Comparison of ENCODE assay signal across 24 cellular contexts in genomic region chr13:62887046-62887445, GRCh38.
"Had no signal": no experiment of that assay in that cellular context is flagged by ENCODE, and none has a peak within 500 bp of the region (broad histone marks: within the 10 kb centered on the region; RNA-seq: fewer than 3 reads in every experiment).

No MANE protein-coding gene starts in this region.

- H3K36me3 ChIP-seq: brain microvascular endothelial cell, esophagus squamous epithelium, WERI-Rb-1 had no signal

- H3K27me3 ChIP-seq: brain microvascular endothelial cell, esophagus squamous epithelium had no signal

- ATAC-seq: activated CD4-positive, CD25-positive, alpha-beta regulatory T cell treated with anti-CD3 and anti-CD28 coated beads, Interleukin-2, amount 50 U/mL, for 24 hours; activated CD8-positive, alpha-beta memory T cell treated with anti-CD3 and anti-CD28 coated beads, Interleukin-2, amount 10 ng/mL, durations not matched to agents 7 days and 5 days; activated CD8-positive, alpha-beta T cell treated with anti-CD3 and anti-CD28 coated beads, Interleukin-2, amount 10 ng/mL, durations not matched to agents 7 days and 5 days; T-helper 17 cell had no signal

- H3K27ac ChIP-seq: brain microvascular endothelial cell, epithelial cell of prostate, esophagus squamous epithelium, WERI-Rb-1 had no signal

- H3K4me3 ChIP-seq: esophagus squamous epithelium had no signal

- H3K4me1 ChIP-seq: esophagus squamous epithelium had no signal

- DNase-seq: activated B cell treated with CpG ODN at 0.5 μM for 24 hours; activated CD4-positive, alpha-beta memory T cell treated with anti-CD3 and anti-CD28 coated beads for 36 hours; activated CD4-positive, alpha-beta T cell treated with anti-CD3 and anti-CD28 coated beads, Interleukin-2, amount 10 ng/mL, durations not matched to agents 24 days and 14 days; activated CD8-positive, alpha-beta memory T cell treated with anti-CD3 and anti-CD28 coated beads, Interleukin-2, amount 10 ng/mL, durations not matched to agents 7 days and 5 days; activated CD8-positive, alpha-beta memory T cell treated with anti-CD3 and anti-CD28 coated beads, Interleukin-2, amount 50 U/mL, for 4 hours; activated CD8-positive, alpha-beta T cell treated with anti-CD3 and anti-CD28 coated beads, Interleukin-2, amount 10 ng/mL, durations not matched to agents 7 days and 5 days; activated gamma-delta T cell treated with Interleukin-2 at 50 U/mL for 16 hours; activated naive CD4-positive, alpha-beta T cell treated with anti-CD3 and anti-CD28 coated beads, Interleukin-2, amount 50 U/mL, for 16 hours; activated naive CD4-positive, alpha-beta T cell treated with Interleukin-2 at 50 U/mL for 16 hours; activated T-cell treated with anti-CD3 and anti-CD28 coated beads, Interleukin-2, amount 50 U/mL, for 1 hour; activated T-cell treated with anti-CD3 and anti-CD28 coated beads, Interleukin-2, amount 50 U/mL, for 48 hours; amniotic stem cell; anterior cingulate cortex; brain microvascular endothelial cell; effector CD8-positive, alpha-beta T cell; esophagus squamous epithelium; foreskin melanocyte; head of caudate nucleus; T-helper 1 cell; T-helper 17 cell; T1000; WERI-Rb-1 had no signal
